Comparison of ENCODE assay signal across 11 cellular contexts in the genomic region with DNA sequence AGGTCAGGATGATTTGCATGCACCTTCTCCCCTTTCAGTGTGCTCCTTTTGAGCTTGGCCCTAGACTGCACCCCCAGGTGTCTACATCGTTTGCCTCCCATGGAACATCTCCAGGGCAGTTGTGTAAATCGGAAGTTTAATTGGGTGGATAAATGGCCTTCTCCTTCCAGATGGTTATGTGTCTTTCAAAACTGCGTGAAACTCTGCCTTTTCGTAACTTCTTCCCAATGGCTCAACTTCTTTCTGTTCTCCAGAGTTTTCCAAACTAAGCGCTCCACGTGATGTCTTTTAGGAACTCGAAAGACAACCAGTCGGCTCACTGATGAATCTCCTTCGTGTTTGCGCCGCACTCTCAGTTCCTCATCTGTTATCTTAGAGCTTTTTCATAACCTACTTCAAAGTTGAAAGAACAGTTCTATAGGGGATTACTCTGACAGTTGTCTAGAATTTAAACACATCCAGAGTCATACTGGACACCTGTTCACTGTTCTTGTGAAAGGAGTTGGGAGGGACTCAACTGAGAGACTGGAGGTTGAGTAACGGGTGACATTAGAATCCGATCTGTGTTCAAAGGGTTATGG. TPM values are rescaled to one million over a fixed set of nuclear protein-coding genes. Genes with fewer than 3 reads are reported as not detected.
DNase-seq lines count a peak whose midpoint lies in the region; ATAC-seq, FAIRE-seq and TF ChIP-seq lines count a peak whose summit lies in the region.
"Had no signal": no experiment of that assay in that cellular context is flagged by ENCODE, and none has a peak within 500 bp of the region (broad histone marks: within the 10 kb centered on the region; RNA-seq: fewer than 3 reads in every experiment).

No MANE protein-coding gene starts in this region.

- no peaks in the 10 kb centered on the region for H3K36me3 ChIP-seq in CD4-positive, alpha-beta memory T cell (ENCODE audit: insufficient read depth, low read length)
- no peaks in the 10 kb centered on the region for H3K36me3 ChIP-seq in bronchial epithelial cell (ENCODE audit: control insufficient read depth, insufficient read depth, low read length)
- no peaks in the 10 kb centered on the region for H3K36me3 ChIP-seq in neural cell (ENCODE audit: insufficient read depth, low read length)

- no peak overlapping the region for H3K4me3 ChIP-seq in CD4-positive, alpha-beta memory T cell (ENCODE audit: low read length in 2 of 2)
- H3K4me3 ChIP-seq in bronchial epithelial cell (ENCODE audit: low read depth, low read length) (peak overlapping the region; percentile 23), neural cell (ENCODE audit: low read length) (peak overlapping the region; percentile 71)

- H4K20me1 ChIP-seq in neural cell (ENCODE audit: insufficient read depth) = no peaks in the 10 kb centered on the region

- DNase-seq in CD4-positive, alpha-beta memory T cell = peak in 1 of 5 donors; percentile 31
- DNase-seq in bronchial epithelial cell (ENCODE audit: low read depth) (no peak), AML-193 (lab: John Stamatoyannopoulos, UW) (no peak), NCI-H1417 treated with DMSO at 0.1 percent for 48 hours (lab: John Stamatoyannopoulos, UW) (no peak), hypothalamus (lab: John Stamatoyannopoulos, UW) (no peak)
- no peak for DNase-seq in NK-92 treated with Interleukin-12 subunit alpha and Interleukin-12 subunit beta, amount 100 ng/mL, for 24 hours (lab: John Stamatoyannopoulos, UW)
- DNase-seq: amniotic stem cell, GOT3 had no signal

- CTCF ChIA-PET in CD4-positive, alpha-beta memory T cell (lab: Charles Lee; ENCODE audit: partially characterized antibody) = no interaction called here

- peak; percentile 61 for ATAC-seq in HG02885 (IDR thresholded peaks at IDR 0.05; ENCODE audit: poor library complexity, unreplicated experiment)

- POLR2A ChIA-PET in CD4-positive, alpha-beta memory T cell (lab: Charles Lee; ENCODE audit: partially characterized antibody) = no interaction called here

- no peaks in the 10 kb centered on the region for H3K79me2 ChIP-seq in neural cell (replicated peaks; ENCODE audit: insufficient read depth, low read length)

- no peaks in the 10 kb centered on the region for H3K27me3 ChIP-seq in CD4-positive, alpha-beta memory T cell (ENCODE audit: insufficient read depth, low read length)
- peaks cover 3% of the 10 kb centered on the region for H3K27me3 ChIP-seq in bronchial epithelial cell (ENCODE audit: control insufficient read depth, insufficient read depth, low read length)
- H3K27me3 ChIP-seq in neural cell (ENCODE audit: insufficient read depth, low read depth, low read length) = peaks cover 52% of the 10 kb centered on the region

- H3K9ac ChIP-seq in neural cell (ENCODE audit: low read length) = no peak overlapping the region

- no peak overlapping the region for H2AFZ ChIP-seq in neural cell (ENCODE audit: low read depth, low read length)

- TF ChIP-seq RAD21 in neural cell (conservative IDR thresholded peaks at IDR 0.05) = no peak

- H3K4me3 Mint-ChIP-seq in CD4-positive, alpha-beta memory T cell = peak overlapping the region in 5 of 8 donors; percentile 17 to 51 (median 44)

- TF ChIP-seq EP300 in neural cell (conservative IDR thresholded peaks at IDR 0.05; ENCODE audit: poor library complexity, severe bottlenecking) = no peak

- H3K27ac Mint-ChIP-seq in CD4-positive, alpha-beta memory T cell = no peak overlapping the region

- H3K4me2 ChIP-seq in neural cell (ENCODE audit: low read length) = no peak overlapping the region

- peaks cover 0 to 8% of the 10 kb centered on the region in 2 donors for H3K36me3 Mint-ChIP-seq in CD4-positive, alpha-beta memory T cell

- peaks cover 6 to 15% (median 9%) of the 10 kb centered on the region in 4 donors for H3K4me1 Mint-ChIP-seq in CD4-positive, alpha-beta memory T cell

- peaks cover 0 to 6% (median 1%) of the 10 kb centered on the region in 8 donors for H3K9me3 Mint-ChIP-seq in CD4-positive, alpha-beta memory T cell

- H3K27me3 Mint-ChIP-seq in CD4-positive, alpha-beta memory T cell = peaks cover 22 to 27% of the 10 kb centered on the region in 2 donors

- H3K9me2 ChIP-seq in neural cell (ENCODE audit: insufficient read depth, low read length) = no peaks in the 10 kb centered on the region

- intact Hi-C loops in CD4-positive, alpha-beta memory T cell (cut with micrococcal nuclease) = no loop called here

- H3K4me1 ChIP-seq in CD4-positive, alpha-beta memory T cell (ENCODE audit: insufficient read depth, low read length) = no peaks in the 10 kb centered on the region

- no peaks in the 10 kb centered on the region for H3K9me3 ChIP-seq in CD4-positive, alpha-beta memory T cell (ENCODE audit: control insufficient read depth in 1 of 2, low read length in 2 of 2)
- H3K9me3 ChIP-seq in neural cell (ENCODE audit: low read length) = no peaks in the 10 kb centered on the region

- TF ChIP-seq CTCF in bronchial epithelial cell (IDR thresholded peaks at IDR 0.05; ENCODE audit: insufficient read depth, low read length, severe bottlenecking) (no peak), neural cell (IDR thresholded peaks at IDR 0.05; ENCODE audit: poor library complexity, severe bottlenecking) (peak; percentile 12)

- no peak overlapping the region for H3K27ac ChIP-seq in CD4-positive, alpha-beta memory T cell (ENCODE audit: low read depth, low read length)
- H3K27ac ChIP-seq in neural cell (ENCODE audit: low read length) = no peak overlapping the region

- FAIRE-seq in bronchial epithelial cell (lab: Jason Lieb, UNC) = no peak

- no peaks in the 10 kb centered on the region for H3F3A ChIP-seq in neural cell (ENCODE audit: insufficient read depth, low read length, poor library complexity, severe bottlenecking)

TF ChIP-seq in neural cell, 6 proteins besides CTCF, POLR2A, EP300 and RAD21:
- TF ChIP-seq POLR2AphosphoS5 (IDR thresholded peaks at IDR 0.05) (no peak), MXI1 (conservative IDR thresholded peaks at IDR 0.05; ENCODE audit: poor library complexity, severe bottlenecking) (no peak), SMC3 (conservative IDR thresholded peaks at IDR 0.05; ENCODE audit: poor library complexity) (no peak), TAF1 (IDR thresholded peaks at IDR 0.05; ENCODE audit: low read depth) (no peak), EZH2 (IDR thresholded peaks at IDR 0.05; ENCODE audit: borderline replicate concordance, insufficient read depth, low read length, poor library complexity, severe bottlenecking) (no peak)
- TF ChIP-seq, protein P1, sequence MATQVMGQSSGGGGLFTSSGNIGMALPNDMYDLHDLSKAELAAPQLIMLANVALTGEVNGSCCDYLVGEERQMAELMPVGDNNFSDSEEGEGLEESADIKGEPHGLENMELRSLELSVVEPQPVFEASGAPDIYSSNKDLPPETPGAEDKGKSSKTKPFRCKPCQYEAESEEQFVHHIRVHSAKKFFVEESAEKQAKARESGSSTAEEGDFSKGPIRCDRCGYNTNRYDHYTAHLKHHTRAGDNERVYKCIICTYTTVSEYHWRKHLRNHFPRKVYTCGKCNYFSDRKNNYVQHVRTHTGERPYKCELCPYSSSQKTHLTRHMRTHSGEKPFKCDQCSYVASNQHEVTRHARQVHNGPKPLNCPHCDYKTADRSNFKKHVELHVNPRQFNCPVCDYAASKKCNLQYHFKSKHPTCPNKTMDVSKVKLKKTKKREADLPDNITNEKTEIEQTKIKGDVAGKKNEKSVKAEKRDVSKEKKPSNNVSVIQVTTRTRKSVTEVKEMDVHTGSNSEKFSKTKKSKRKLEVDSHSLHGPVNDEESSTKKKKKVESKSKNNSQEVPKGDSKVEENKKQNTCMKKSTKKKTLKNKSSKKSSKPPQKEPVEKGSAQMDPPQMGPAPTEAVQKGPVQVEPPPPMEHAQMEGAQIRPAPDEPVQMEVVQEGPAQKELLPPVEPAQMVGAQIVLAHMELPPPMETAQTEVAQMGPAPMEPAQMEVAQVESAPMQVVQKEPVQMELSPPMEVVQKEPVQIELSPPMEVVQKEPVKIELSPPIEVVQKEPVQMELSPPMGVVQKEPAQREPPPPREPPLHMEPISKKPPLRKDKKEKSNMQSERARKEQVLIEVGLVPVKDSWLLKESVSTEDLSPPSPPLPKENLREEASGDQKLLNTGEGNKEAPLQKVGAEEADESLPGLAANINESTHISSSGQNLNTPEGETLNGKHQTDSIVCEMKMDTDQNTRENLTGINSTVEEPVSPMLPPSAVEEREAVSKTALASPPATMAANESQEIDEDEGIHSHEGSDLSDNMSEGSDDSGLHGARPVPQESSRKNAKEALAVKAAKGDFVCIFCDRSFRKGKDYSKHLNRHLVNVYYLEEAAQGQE (IDR thresholded peaks at IDR 0.05; ENCODE audit: borderline replicate concordance) = no peak

RNA-seq across cellular contexts. Expression of a gene that starts 1.8 kb away (rescaled TPM):
- total RNA-seq in CD4-positive, alpha-beta memory T cell = not detected
- polyA plus RNA-seq in CD4-positive, alpha-beta memory T cell = not detected
- total RNA-seq in bronchial epithelial cell = under 0.01 and 0.13 TPM in 2 replicates
- 0.12 and 1.4 TPM in 2 replicates for polyA plus RNA-seq in neural cell
- 0.35 TPM in 1 of 2 replicates, not detected in the other for polyA minus RNA-seq in neural cell
- total RNA-seq: LHCN-M2 had no signal

Comparison
In these comparisons a context has a peak if more than half of its experiments do, and no peak if none do; other contexts are left out.
1. H3K4me3 ChIP-seq: peak in bronchial epithelial cell (single experiment) and neural cell (single experiment); none in CD4-positive, alpha-beta memory T cell (0 of 2).